Comparison of ENCODE assay signal across 23 cellular contexts in the genomic region with DNA sequence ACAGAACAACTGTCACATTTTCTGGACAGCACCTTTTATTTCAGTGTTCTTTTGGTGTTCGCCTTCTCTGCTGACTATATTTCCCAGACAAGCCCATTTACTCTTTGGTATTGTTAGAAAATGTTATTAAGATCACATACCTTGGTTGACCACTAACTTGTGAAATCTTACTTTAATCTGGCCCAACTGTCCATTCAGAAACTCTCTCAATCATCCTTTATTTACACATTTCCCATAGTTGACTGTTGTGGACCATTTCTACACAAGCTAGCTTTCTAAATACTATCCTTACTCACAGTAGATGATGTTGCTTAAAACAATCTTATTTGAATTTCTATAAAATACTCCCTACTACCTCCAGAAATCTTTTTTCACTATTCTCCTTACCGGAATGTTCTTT.
"Had no signal": no experiment of that assay in that cellular context is flagged by ENCODE, and none has a peak within 500 bp of the region (broad histone marks: within the 10 kb centered on the region; RNA-seq: fewer than 3 reads in every experiment).

No MANE protein-coding gene starts in this region.

- H3K4me1 ChIP-seq: colonic mucosa, esophagus squamous epithelium, foreskin keratinocyte, gastrocnemius medialis, gastroesophageal sphincter, heart left ventricle, heart right ventricle had no signal

- DNase-seq: colonic mucosa; cortex of kidney; dermis blood vessel endothelial cell; dorsolateral prefrontal cortex; effector CD4-positive, alpha-beta T cell; effector CD8-positive, alpha-beta T cell; effector memory CD4-positive, alpha-beta T cell; effector memory CD8-positive, alpha-beta T cell; endodermal cell; erythroblast; esophagus squamous epithelium; foreskin fibroblast; foreskin keratinocyte; foreskin melanocyte; gastrocnemius medialis; glutamatergic neuron; head of caudate nucleus; heart left ventricle; heart right ventricle had no signal

- H3K9me3 ChIP-seq: colonic mucosa, esophagus squamous epithelium, gastrocnemius medialis, gastroesophageal sphincter had no signal

- H3K36me3 ChIP-seq: colonic mucosa, esophagus squamous epithelium, gastrocnemius medialis, gastroesophageal sphincter, heart left ventricle, heart right ventricle had no signal

- ATAC-seq: effector memory CD8-positive, alpha-beta T cell; esophagus mucosa; foreskin keratinocyte; gastrocnemius medialis; gastroesophageal sphincter; heart left ventricle; heart right ventricle had no signal

- H3K4me3 ChIP-seq: colonic mucosa, coronary artery, dorsolateral prefrontal cortex, esophagus squamous epithelium, gastrocnemius medialis, gastroesophageal sphincter, heart left ventricle, heart right ventricle had no signal

- H3K27me3 ChIP-seq: colonic mucosa, esophagus squamous epithelium, foreskin keratinocyte, gastrocnemius medialis, gastroesophageal sphincter, heart left ventricle, heart right ventricle had no signal

- H3K27ac ChIP-seq: colonic mucosa, coronary artery, dorsolateral prefrontal cortex, epithelial cell of prostate, esophagus squamous epithelium, foreskin keratinocyte, gastrocnemius medialis, gastroesophageal sphincter, heart left ventricle, heart right ventricle had no signal
